ENCODE assay signal across 24 cellular contexts in genomic region chr5:55096186-55096585, GRCh38. TPM values are rescaled to one million over a fixed set of nuclear protein-coding genes. Genes with fewer than 3 reads are reported as not detected.
DNase-seq lines count a peak whose midpoint lies in the region; ATAC-seq, FAIRE-seq and TF ChIP-seq lines count a peak whose summit lies in the region.
"Had no signal": no experiment of that assay in that cellular context is flagged by ENCODE, and none has a peak within 500 bp of the region (broad histone marks: within the 10 kb centered on the region; RNA-seq: fewer than 3 reads in every experiment).

No MANE protein-coding gene starts in this region.

- POLR2A ChIA-PET in CD4-positive, alpha-beta memory T cell (lab: Charles Lee; ENCODE audit: partially characterized antibody), result interaction anchor here (0.5 to 5.1 kb wide), 26 partner anchors 9 to 1052 kb away, joined by 3 to 55 read pairs (median 6); partner anchors contain the start of genes ESM1 and GZMK
- POLR2A ChIA-PET in naive thymus-derived CD8-positive, alpha-beta T cell (lab: Charles Lee), result interaction anchor here (0.7 to 4.2 kb wide), 13 partner anchors 12 to 69 kb away, joined by 3 to 23 read pairs (median 5); no protein-coding TSS in a partner anchor

- peak overlapping the region in 1 of 2 donors; percentile 47 for H3K4me3 ChIP-seq in CD4-positive, alpha-beta memory T cell (ENCODE audit: low read length in 2 of 2)
- no peak overlapping the region for H3K4me3 ChIP-seq in Loucy (ENCODE audit: low read length, poor library complexity, severe bottlenecking)
- H3K4me3 ChIP-seq: cardiac muscle cell, heart left ventricle, left ventricle myocardium inferior, MG63, SJCRH30 had no signal

- intact Hi-C loops in CD4-positive, alpha-beta memory T cell (cut with micrococcal nuclease), result loop anchor here (1.0 to 2.0 kb wide), 3 partner anchors 23 to 59 kb away; no protein-coding TSS in a partner anchor

- peak overlapping the region; percentile 34 for H2AFZ ChIP-seq in Loucy (ENCODE audit: low read length)

- H3K9ac ChIP-seq in Loucy (ENCODE audit: low read depth, low read length, poor library complexity, severe bottlenecking), result no peak overlapping the region

- H3K9me3 ChIP-seq in CD4-positive, alpha-beta memory T cell (ENCODE audit: control insufficient read depth in 1 of 2, low read length in 2 of 2), result no peaks in the 10 kb centered on the region
- no peaks in the 10 kb centered on the region for H3K9me3 ChIP-seq in Loucy (ENCODE audit: insufficient read depth, low read depth, low read length)
- H3K9me3 ChIP-seq: MG63, SJCRH30 had no signal

- H3K36me3 ChIP-seq in CD4-positive, alpha-beta memory T cell (ENCODE audit: insufficient read depth, low read length), result no peaks in the 10 kb centered on the region
- no peaks in the 10 kb centered on the region for H3K36me3 ChIP-seq in Loucy (ENCODE audit: insufficient read depth, low read length)
- H3K36me3 ChIP-seq: cardiac muscle cell, heart left ventricle, left ventricle myocardium inferior, MG63, SJCRH30 had no signal

- H3K4me2 ChIP-seq in Loucy (ENCODE audit: low read depth, low read length, poor library complexity, severe bottlenecking), result peak overlapping the region; percentile 24

- no peaks in the 10 kb centered on the region for H3K27me3 ChIP-seq in CD4-positive, alpha-beta memory T cell (ENCODE audit: insufficient read depth, low read length)
- H3K27me3 ChIP-seq in Loucy (ENCODE audit: insufficient read depth, low read length, poor library complexity, severe bottlenecking), result no peaks in the 10 kb centered on the region
- H3K27me3 ChIP-seq: cardiac muscle cell, MG63, SJCRH30 had no signal

- H3F3A ChIP-seq in Loucy (ENCODE audit: low read depth), result no peaks in the 10 kb centered on the region

- H3K9me3 Mint-ChIP-seq in CD4-positive, alpha-beta memory T cell, result peaks cover 6 to 34% (median 28%) of the 10 kb centered on the region in 8 donors
- peaks cover 29% of the 10 kb centered on the region for H3K9me3 Mint-ChIP-seq in activated naive CD8-positive, alpha-beta T cell treated with anti-CD3 and anti-CD28 coated beads for 36 hours
- H3K9me3 Mint-ChIP-seq in naive thymus-derived CD8-positive, alpha-beta T cell, result peaks cover 8 to 48% (median 21%) of the 10 kb centered on the region in 9 donors
- H3K9me3 Mint-ChIP-seq: dendritic cell treated with granulocyte-macrophage colony-stimulating factor and Interleukin-4, amounts not matched to agents 40 ng/mL and 50 ng/mL, for 4 days had no signal

- ATAC-seq in naive thymus-derived CD8-positive, alpha-beta T cell, result peak; percentile 42 to 62
- no peak for ATAC-seq in GM18505 (IDR thresholded peaks at IDR 0.05; ENCODE audit: unreplicated experiment)
- ATAC-seq: heart left ventricle, Panc1, sciatic nerve had no signal

- H3K27me3 Mint-ChIP-seq in CD4-positive, alpha-beta memory T cell, result no peaks in the 10 kb centered on the region
- H3K27me3 Mint-ChIP-seq in activated naive CD8-positive, alpha-beta T cell treated with anti-CD3 and anti-CD28 coated beads for 36 hours, result peaks cover 3% of the 10 kb centered on the region
- no peaks in the 10 kb centered on the region for H3K27me3 Mint-ChIP-seq in naive thymus-derived CD8-positive, alpha-beta T cell

- H3K4me1 Mint-ChIP-seq in CD4-positive, alpha-beta memory T cell, result peaks cover 67 to 85% (median 76%) of the 10 kb centered on the region in 4 donors
- peaks cover 48% of the 10 kb centered on the region for H3K4me1 Mint-ChIP-seq in activated naive CD8-positive, alpha-beta T cell treated with anti-CD3 and anti-CD28 coated beads for 36 hours
- H3K4me1 Mint-ChIP-seq in naive thymus-derived CD8-positive, alpha-beta T cell, result peaks cover 48 to 94% (median 82%) of the 10 kb centered on the region in 4 donors
- H3K4me1 Mint-ChIP-seq: mesothelial cell of epicardium, neural crest cell had no signal

- no peak for TF ChIP-seq POLR2A in H54 (IDR thresholded peaks at IDR 0.05; ENCODE audit: low read depth, low read length)
- TF ChIP-seq POLR2A in GM18505 (IDR thresholded peaks at IDR 0.05; ENCODE audit: borderline replicate concordance, extremely low read depth, insufficient read depth, insufficient read length), result no peak

- peaks cover 59% of the 10 kb centered on the region for H3K4me1 ChIP-seq in CD4-positive, alpha-beta memory T cell (ENCODE audit: insufficient read depth, low read length)
- H3K4me1 ChIP-seq in Loucy (ENCODE audit: insufficient read depth, low read length, poor library complexity, severe bottlenecking), result peaks cover 38% of the 10 kb centered on the region
- H3K4me1 ChIP-seq: left ventricle myocardium inferior, SJCRH30 had no signal

- H4K20me1 ChIP-seq in Loucy (ENCODE audit: insufficient read depth, low read length, poor library complexity, severe bottlenecking), result no peaks in the 10 kb centered on the region

- TF ChIP-seq CTCF in Loucy (conservative IDR thresholded peaks at IDR 0.05; ENCODE audit: low read length), result no peak

- H3K79me2 ChIP-seq in Loucy (ENCODE audit: insufficient read depth, low read length), result no peaks in the 10 kb centered on the region

- H3K27ac Mint-ChIP-seq in CD4-positive, alpha-beta memory T cell, result peak overlapping the region; percentile 74 to 96 (median 90)
- no peak overlapping the region for H3K27ac Mint-ChIP-seq in activated naive CD8-positive, alpha-beta T cell treated with anti-CD3 and anti-CD28 coated beads for 36 hours
- peak overlapping the region; percentile 76 to 98 (median 90) for H3K27ac Mint-ChIP-seq in naive thymus-derived CD8-positive, alpha-beta T cell
- H3K27ac Mint-ChIP-seq: CD14-positive monocyte; dendritic cell treated with granulocyte-macrophage colony-stimulating factor and Interleukin-4, amounts not matched to agents 40 ng/mL and 50 ng/mL, for 4 days; IgD-negative memory B cell; mesothelial cell of epicardium had no signal

- peak overlapping the region; percentile 51 to 89 (median 66) for H3K4me3 Mint-ChIP-seq in CD4-positive, alpha-beta memory T cell
- peak overlapping the region; percentile 6 for H3K4me3 Mint-ChIP-seq in activated naive CD8-positive, alpha-beta T cell treated with anti-CD3 and anti-CD28 coated beads for 36 hours
- H3K4me3 Mint-ChIP-seq in naive thymus-derived CD8-positive, alpha-beta T cell, result peak overlapping the region; percentile 0 to 87 (median 72)
- H3K4me3 Mint-ChIP-seq: CD14-positive monocyte; dendritic cell treated with granulocyte-macrophage colony-stimulating factor and Interleukin-4, amounts not matched to agents 40 ng/mL and 50 ng/mL, for 4 days; mesothelial cell of epicardium; neural crest cell had no signal

- peaks cover 25% of the 10 kb centered on the region in 2 donors for H3K36me3 Mint-ChIP-seq in CD4-positive, alpha-beta memory T cell
- peaks cover 37% of the 10 kb centered on the region for H3K36me3 Mint-ChIP-seq in activated naive CD8-positive, alpha-beta T cell treated with anti-CD3 and anti-CD28 coated beads for 36 hours
- H3K36me3 Mint-ChIP-seq in naive thymus-derived CD8-positive, alpha-beta T cell, result peaks cover 0 to 32% (median 30%) of the 10 kb centered on the region in 3 donors
- H3K36me3 Mint-ChIP-seq: CD14-positive monocyte, mesothelial cell of epicardium had no signal

- H3K9me2 ChIP-seq in Loucy (replicated peaks; ENCODE audit: low read depth, low read length), result no peaks in the 10 kb centered on the region

- FAIRE-seq in H54 (lab: Jason Lieb, UNC), result no peak

- H3K27ac ChIP-seq in CD4-positive, alpha-beta memory T cell (ENCODE audit: low read depth, low read length), result no peak overlapping the region
- H3K27ac ChIP-seq: cardiac muscle cell, left ventricle myocardium inferior, SJCRH30 had no signal

- CTCF ChIA-PET in CD4-positive, alpha-beta memory T cell (lab: Charles Lee; ENCODE audit: partially characterized antibody), result interaction anchor here (0.8 to 4.0 kb wide), 14 partner anchors 12 to 156 kb away, joined by 3 to 34 read pairs (median 6); partner anchors contain the start of gene GPX8

- peak; percentile 22 to 52 (median 39) for DNase-seq in CD4-positive, alpha-beta memory T cell
- DNase-seq in activated naive CD8-positive, alpha-beta T cell treated with anti-CD3 and anti-CD28 coated beads for 36 hours, result no peak
- peak in 3 of 10 donors; percentile 30 to 52 (median 46) for DNase-seq in naive thymus-derived CD8-positive, alpha-beta T cell
- DNase-seq in effector CD8-positive, alpha-beta T cell (lab: John Stamatoyannopoulos, UW), result no peak
- DNase-seq in H54 (ENCODE audit: insufficient read length, low spot score) (no peak), hypothalamus (lab: John Stamatoyannopoulos, UW) (no peak)
- DNase-seq: GF-D8, heart left ventricle, left ventricle myocardium inferior, MG63, NCI-H1436 treated with DMSO at 0.1 percent for 48 hours, NCI-H510A, SJCRH30 had no signal

RNA-seq across cellular contexts. Expression of gene GZMA, which starts 6.3 kb away (rescaled TPM):
- 10 to 100 TPM; 25.0 to 28.2 TPM for total RNA-seq in CD4-positive, alpha-beta memory T cell
- polyA plus RNA-seq in CD4-positive, alpha-beta memory T cell, result 100 to 1,000 TPM; 199 to 230 TPM
- total RNA-seq in activated naive CD8-positive, alpha-beta T cell treated with anti-CD3 and anti-CD28 coated beads for 36 hours, result 1 to 10 TPM in 1 of 2 experiments, under 1 TPM in 1; 0.66 to 1.6 TPM
- total RNA-seq in naive thymus-derived CD8-positive, alpha-beta T cell, result 1 to 10 TPM; 5.4 to 7.3 TPM
- polyA plus RNA-seq in naive thymus-derived CD8-positive, alpha-beta T cell, result 100 to 1,000 TPM in 1 of 3 donors, 10 to 100 TPM in 2; 12.6 to 713 (median 35.7) TPM
- total RNA-seq: cardiac muscle cell, mesothelial cell of epicardium, neural crest cell, SJCRH30, temporal lobe had no signal
- polyA plus RNA-seq: cardiac muscle cell had no signal

Comparison
In these comparisons a context has a peak if more than half of its experiments do, and no peak if none do; other contexts are left out.
1. DNase-seq: peak in CD4-positive, alpha-beta memory T cell (5 of 5); none in activated naive CD8-positive, alpha-beta T cell treated with anti-CD3 and anti-CD28 coated beads for 36 hours (single experiment), effector CD8-positive, alpha-beta T cell (single experiment), H54 (single experiment) and hypothalamus (0 of 51).
2. H3K4me3 Mint-ChIP-seq: peak in every context shown above with its lines; median percentile 72 in naive thymus-derived CD8-positive, alpha-beta T cell; 66 in CD4-positive, alpha-beta memory T cell; 6 in activated naive CD8-positive, alpha-beta T cell treated with anti-CD3 and anti-CD28 coated beads for 36 hours.